In the genomic region with DNA sequence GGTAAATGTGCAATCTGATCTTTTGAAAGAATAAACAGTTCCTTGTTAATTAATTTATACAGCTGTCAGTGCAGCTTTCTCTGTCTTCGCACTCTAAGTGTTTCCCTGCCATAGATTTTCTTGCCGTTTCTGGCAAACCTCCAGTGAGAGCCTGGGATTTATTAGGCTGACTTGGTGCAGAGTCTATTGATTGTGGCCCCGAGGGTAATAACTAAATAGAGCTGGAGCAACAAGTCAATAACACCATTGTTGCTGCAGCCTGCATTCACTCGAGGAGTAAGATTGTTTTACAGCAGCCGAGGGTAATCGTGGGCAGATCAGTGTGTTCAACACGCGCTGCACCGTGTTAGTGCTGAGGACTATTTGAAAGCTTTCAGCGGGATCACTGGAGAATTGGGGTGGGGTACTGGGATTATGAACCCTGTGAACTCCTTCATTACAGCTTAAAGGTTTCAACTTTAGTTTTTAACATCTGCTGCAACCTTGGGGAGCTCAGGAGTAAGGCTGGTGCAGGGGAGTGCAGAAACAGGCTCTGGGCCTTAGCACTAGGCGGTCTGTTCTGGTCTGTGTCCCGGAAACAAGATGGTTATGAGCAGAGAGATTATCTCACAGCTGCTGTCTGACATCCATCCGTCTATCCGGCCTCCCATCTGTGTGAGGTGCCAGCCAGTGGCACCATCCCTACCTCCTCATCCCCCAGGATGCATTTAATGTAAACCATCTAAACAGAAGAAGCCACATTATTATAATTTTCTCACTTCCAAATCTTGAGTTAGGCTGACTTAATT, we compare ENCODE assay signal across 11 cellular contexts.
DNase-seq lines count a peak whose midpoint lies in the region; ATAC-seq and TF ChIP-seq lines count a peak whose summit lies in the region.
"Had no signal": no experiment of that assay in that cellular context is flagged by ENCODE, and none has a peak within 500 bp of the region (broad histone marks: within the 10 kb centered on the region; RNA-seq: fewer than 3 reads in every experiment).

No MANE protein-coding gene starts in this region.

- no peak overlapping the region for H3K27ac Mint-ChIP-seq in activated CD4-positive, alpha-beta T cell treated with anti-CD3 and anti-CD28 coated beads, Interleukin-2, amount 10 ng/mL, durations not matched to agents 7 days and 5 days
- H3K27ac Mint-ChIP-seq: dendritic cell treated with granulocyte-macrophage colony-stimulating factor and Interleukin-4, amounts not matched to agents 40 ng/mL and 50 ng/mL, for 4 days had no signal

- H3K27ac ChIP-seq in esophagus muscularis mucosa (replicated peaks in 1 of 4) (no peak overlapping the region), right cardiac atrium (ENCODE audit: low read length) (no peak overlapping the region)
- H3K27ac ChIP-seq: upper lobe of left lung had no signal

- ATAC-seq in sciatic nerve (peak; percentile 50), right cardiac atrium (no peak), GM19397 (IDR thresholded peaks at IDR 0.05; ENCODE audit: unreplicated experiment) (no peak)

- TF ChIP-seq POLR2A in esophagus muscularis mucosa (IDR thresholded peaks at IDR 0.05; ENCODE audit: low read depth) = no peak

- no peaks in the 10 kb centered on the region for H3K27me3 ChIP-seq in esophagus muscularis mucosa
- H3K27me3 ChIP-seq in right cardiac atrium (ENCODE audit: control insufficient read depth, insufficient read depth) = no peaks in the 10 kb centered on the region
- H3K27me3 ChIP-seq: upper lobe of left lung had no signal

- TF ChIP-seq CTCF in esophagus muscularis mucosa (IDR thresholded peaks at IDR 0.05) = no peak

- no peaks in the 10 kb centered on the region for H3K36me3 ChIP-seq in esophagus muscularis mucosa
- H3K36me3 ChIP-seq: upper lobe of left lung had no signal

- no peaks in the 10 kb centered on the region for H3K9me3 Mint-ChIP-seq in activated CD4-positive, alpha-beta T cell treated with anti-CD3 and anti-CD28 coated beads, Interleukin-2, amount 10 ng/mL, durations not matched to agents 7 days and 5 days
- H3K9me3 Mint-ChIP-seq: dendritic cell treated with granulocyte-macrophage colony-stimulating factor and Interleukin-4, amounts not matched to agents 40 ng/mL and 50 ng/mL, for 4 days had no signal

- intact Hi-C loops in esophagus muscularis mucosa (cut with DNase I) = no loop called here
- intact Hi-C loops in sciatic nerve (cut with DNase I) = no loop called here
- intact Hi-C loops in right cardiac atrium (cut with DNase I) = no loop called here

- TF ChIP-seq EP300 in esophagus muscularis mucosa (IDR thresholded peaks at IDR 0.05) = no peak

- CTCF ChIA-PET in activated CD4-positive, alpha-beta T cell treated with anti-CD3 and anti-CD28 coated beads, Interleukin-2, amount 10 ng/mL, durations not matched to agents 7 days and 5 days (lab: Charles Lee) = no interaction called here

- no peaks in the 10 kb centered on the region for H3K27me3 Mint-ChIP-seq in activated CD4-positive, alpha-beta T cell treated with anti-CD3 and anti-CD28 coated beads, Interleukin-2, amount 10 ng/mL, durations not matched to agents 7 days and 5 days
- H3K27me3 Mint-ChIP-seq: dendritic cell treated with granulocyte-macrophage colony-stimulating factor and Interleukin-4, amounts not matched to agents 40 ng/mL and 50 ng/mL, for 4 days had no signal

- no peak overlapping the region for H3K4me3 Mint-ChIP-seq in activated CD4-positive, alpha-beta T cell treated with anti-CD3 and anti-CD28 coated beads, Interleukin-2, amount 10 ng/mL, durations not matched to agents 7 days and 5 days
- H3K4me3 Mint-ChIP-seq: dendritic cell treated with granulocyte-macrophage colony-stimulating factor and Interleukin-4, amounts not matched to agents 40 ng/mL and 50 ng/mL, for 4 days had no signal

- no peaks in the 10 kb centered on the region for H3K36me3 Mint-ChIP-seq in activated CD4-positive, alpha-beta T cell treated with anti-CD3 and anti-CD28 coated beads, Interleukin-2, amount 10 ng/mL, durations not matched to agents 7 days and 5 days (ENCODE audit: low read depth)

- H3K4me3 ChIP-seq in esophagus muscularis mucosa (no peak overlapping the region), right cardiac atrium (ENCODE audit: low read length) (no peak overlapping the region)
- H3K4me3 ChIP-seq: upper lobe of left lung had no signal

- peak; percentile 68 for DNase-seq in NCI-H1092 treated with DMSO at 0.1 percent for 48 hours (lab: John Stamatoyannopoulos, UW)
- peak; percentile 89 for DNase-seq in NCI-H748 (lab: John Stamatoyannopoulos, UW; ENCODE audit: unreplicated experiment)
- peak; percentile 62 for DNase-seq in esophagus muscularis mucosa (ENCODE audit: extremely low spot score)
- DNase-seq in sciatic nerve (ENCODE audit: low spot score) = no peak
- no peak for DNase-seq in right cardiac atrium
- DNase-seq in superior temporal gyrus (ENCODE audit: extremely low spot score) = no peak
- no peak for DNase-seq in activated CD4-positive, alpha-beta T cell treated with anti-CD3 and anti-CD28 coated beads, Interleukin-2, amount 10 ng/mL, durations not matched to agents 7 days and 5 days
- DNase-seq: activated CD4-positive, alpha-beta T cell treated with anti-CD3 and anti-CD28 coated beads for 1 hour; upper lobe of left lung had no signal

- 79% methylated on average over 14 of the region's 14 CpGs for WGBS in esophagus muscularis mucosa
- WGBS in right cardiac atrium = 70% methylated on average over 14 of the region's 14 CpGs

- H3K4me1 Mint-ChIP-seq in activated CD4-positive, alpha-beta T cell treated with anti-CD3 and anti-CD28 coated beads, Interleukin-2, amount 10 ng/mL, durations not matched to agents 7 days and 5 days = no peaks in the 10 kb centered on the region

- no peaks in the 10 kb centered on the region for H3K9me3 ChIP-seq in esophagus muscularis mucosa
- no peaks in the 10 kb centered on the region for H3K9me3 ChIP-seq in right cardiac atrium (ENCODE audit: control insufficient read depth, low read length)
- H3K9me3 ChIP-seq: upper lobe of left lung had no signal

- POLR2A ChIA-PET in activated CD4-positive, alpha-beta T cell treated with anti-CD3 and anti-CD28 coated beads, Interleukin-2, amount 10 ng/mL, durations not matched to agents 7 days and 5 days (lab: Charles Lee) = no interaction called here

- H3K4me1 ChIP-seq in esophagus muscularis mucosa (no peaks in the 10 kb centered on the region), right cardiac atrium (ENCODE audit: control insufficient read depth, insufficient read depth, low read length) (no peaks in the 10 kb centered on the region)

Comparison
In these comparisons a context has a peak if more than half of its experiments do, and no peak if none do; other contexts are left out.
1. DNase-seq: peak in NCI-H1092 treated with DMSO at 0.1 percent for 48 hours (single experiment), NCI-H748 (single experiment) and esophagus muscularis mucosa (single experiment); none in sciatic nerve (single experiment), right cardiac atrium (0 of 3), superior temporal gyrus (single experiment) and activated CD4-positive, alpha-beta T cell treated with anti-CD3 and anti-CD28 coated beads, Interleukin-2, amount 10 ng/mL, durations not matched to agents 7 days and 5 days (single experiment).